14 cellular contexts compared by ENCODE assay signal in the genomic region with DNA sequence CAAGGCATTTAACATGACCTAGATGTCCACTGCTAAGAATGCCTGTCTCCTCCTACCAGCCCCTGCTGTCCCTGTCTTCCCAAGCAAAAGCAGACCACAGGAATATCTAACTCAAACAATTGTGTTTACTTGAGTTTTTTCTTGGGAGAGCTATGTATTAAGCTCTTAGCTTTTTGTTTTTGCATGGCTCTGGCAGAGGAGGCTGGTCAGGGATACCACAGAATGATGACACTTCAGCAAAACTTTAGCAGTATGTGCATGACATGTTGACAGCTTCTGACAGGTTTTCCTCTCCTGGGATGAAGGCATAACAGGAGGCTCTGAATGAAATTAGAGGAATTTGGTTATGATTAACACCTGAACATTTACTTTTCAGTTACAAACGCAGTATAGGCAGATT. TPM values are rescaled to one million over a fixed set of nuclear protein-coding genes. Genes with fewer than 3 reads are reported as not detected.
DNase-seq lines count a peak whose midpoint lies in the region; ATAC-seq, FAIRE-seq and TF ChIP-seq lines count a peak whose summit lies in the region.
"Had no signal": no experiment of that assay in that cellular context is flagged by ENCODE, and none has a peak within 500 bp of the region (broad histone marks: within the 10 kb centered on the region; RNA-seq: fewer than 3 reads in every experiment).

No MANE protein-coding gene starts in this region.

- H3K9ac ChIP-seq in Loucy (ENCODE audit: low read depth, low read length, poor library complexity, severe bottlenecking) (no peak overlapping the region), GM12878 (ENCODE audit: control insufficient read depth, insufficient read depth, low read length) (no peak overlapping the region; the same call in 1 of the 2 replicates), neuronal stem cell (ENCODE audit: low read depth, low read length, poor library complexity) (no peak overlapping the region)

- no peak overlapping the region for H2AK5ac ChIP-seq in neuronal stem cell (ENCODE audit: low read depth, low read length)

- H3K9me3 ChIP-seq in Loucy (ENCODE audit: insufficient read depth, low read depth, low read length), result no peaks in the 10 kb centered on the region
- H3K9me3 ChIP-seq in GM12878 (replicated peaks; ENCODE audit: control insufficient read depth, insufficient read depth, low read length), result no peaks in the 10 kb centered on the region
- no peaks in the 10 kb centered on the region for H3K9me3 ChIP-seq in neuronal stem cell (replicated peaks in 1 of 2; ENCODE audit: control insufficient read depth in 2 of 2, insufficient read depth in 1 of 2, low read depth in 1 of 2, low read length in 2 of 2)

- CTCF ChIA-PET in GM12878 (lab: Yijun Ruan, JAX), result interaction anchor here (0.6 to 3.7 kb wide), 15 partner anchors 7 to 219 kb away, joined by 3 to 33 read pairs (median 6); a partner anchor contains a TSS

- POLR2A ChIA-PET in GM12878 (lab: Charles Lee), result interaction anchor here (0.5 to 2.3 kb wide), 5 partner anchors 9 to 435 kb away, joined by 4 to 7 read pairs (median 5); a partner anchor contains a TSS
- POLR2A ChIA-PET in naive thymus-derived CD8-positive, alpha-beta T cell (lab: Charles Lee), result interaction anchor here (0.9 to 1.9 kb wide), 2 partner anchors 10 to 15 kb away, joined by 3 to 6 read pairs; no protein-coding TSS in a partner anchor

- DNase-seq in NCI-H2107 treated with DMSO at 0.1 percent for 48 hours (lab: John Stamatoyannopoulos, UW; ENCODE audit: unreplicated experiment) (peak; percentile 16), NCI-H2107 (lab: John Stamatoyannopoulos, UW) (no peak), GM12878 (ENCODE audit: low read depth, low spot score) (no peak), neuronal stem cell (ENCODE audit: low spot score) (no peak)
- DNase-seq in naive thymus-derived CD8-positive, alpha-beta T cell, result no peak
- DNase-seq: cerebellar nuclear complex, NCI-H345, small intestine had no signal

- RAD21 ChIA-PET in GM12878 (lab: Charles Lee; ENCODE audit: unreplicated experiment), result interaction anchor here (1.2 to 3.5 kb wide), 4 partner anchors 14 to 92 kb away, joined by 3 to 34 read pairs (median 4); a partner anchor contains a TSS

- no peak overlapping the region for H3K18ac ChIP-seq in neuronal stem cell (ENCODE audit: low read length)

- H2AFZ ChIP-seq in Loucy (ENCODE audit: low read length) (no peak overlapping the region), GM12878 (ENCODE audit: control insufficient read depth, low read depth, low read length) (no peak overlapping the region), neuronal stem cell (ENCODE audit: low read length) (no peak overlapping the region)

- H2BK15ac ChIP-seq in neuronal stem cell (ENCODE audit: low read length), result no peak overlapping the region

- no peak overlapping the region for H2BK5ac ChIP-seq in neuronal stem cell (ENCODE audit: low read length)

- H4K8ac ChIP-seq in neuronal stem cell (ENCODE audit: low read depth, low read length), result no peak overlapping the region

- no peak overlapping the region for H3K14ac ChIP-seq in neuronal stem cell (ENCODE audit: low read length)

- in situ Hi-C loops in GM12878 (cut with MboI), result no loop called here

- H3K9me2 ChIP-seq in Loucy (replicated peaks; ENCODE audit: low read depth, low read length), result no peaks in the 10 kb centered on the region

- peaks cover 34 to 94% (median 88%) of the 10 kb centered on the region in 4 donors for H3K4me1 Mint-ChIP-seq in naive thymus-derived CD8-positive, alpha-beta T cell

- no peak for ATAC-seq in GM12878
- no peak for ATAC-seq in naive thymus-derived CD8-positive, alpha-beta T cell
- no peak for ATAC-seq in HG03354 (IDR thresholded peaks at IDR 0.05; ENCODE audit: poor library complexity, severe bottlenecking, unreplicated experiment)
- ATAC-seq in HG03520 (IDR thresholded peaks at IDR 0.05; ENCODE audit: unreplicated experiment), result no peak

- no peak overlapping the region for H3K23ac ChIP-seq in neuronal stem cell (ENCODE audit: low read depth, low read length, poor library complexity)

- H3K79me2 ChIP-seq in Loucy (ENCODE audit: insufficient read depth, low read length) (peaks cover 100% of the 10 kb centered on the region), GM12878 (ENCODE audit: control insufficient read depth, insufficient read depth, low read length) (peaks cover 95% of the 10 kb centered on the region)

- H4K91ac ChIP-seq in neuronal stem cell (ENCODE audit: low read depth, low read length, poor library complexity), result no peak overlapping the region

- no peak for FAIRE-seq in GM12878 (lab: Jason Lieb, UNC)
- FAIRE-seq: RCC 7860, small intestine had no signal

- WGBS in GM12878 (ENCODE audit: insufficient coverage, insufficient replicate concordance, low lambda C conversion rate, missing lambda C conversion rate), result 71% methylated on average over 1 of the region's 1 CpG
- WGBS in neuronal stem cell (ENCODE audit: extremely low coverage in 2 of 2, insufficient read length in 2 of 2, insufficient replicate concordance in 1 of 2), 2 donors, result no CpG with 5 or more reads among the region's 1 CpG

- H3K4me1 ChIP-seq in Loucy (ENCODE audit: insufficient read depth, low read length, poor library complexity, severe bottlenecking), result peaks cover 54% of the 10 kb centered on the region
- peaks cover 38% of the 10 kb centered on the region for H3K4me1 ChIP-seq in GM12878 (ENCODE audit: control insufficient read depth, insufficient read depth, low read length)
- H3K4me1 ChIP-seq in neuronal stem cell (ENCODE audit: control insufficient read depth in 2 of 2, insufficient read depth in 1 of 2, low read depth in 1 of 2, low read length in 2 of 2), result peaks cover 2 to 5% of the 10 kb centered on the region in 2 donors

- SMC1A ChIA-PET in GM12878 (lab: Charles Lee; ENCODE audit: uncharacterized antibody, unreplicated experiment), result interaction anchor here (0.9 to 3.1 kb wide), 14 partner anchors 8 to 390 kb away, joined by 3 to 20 read pairs (median 4); no protein-coding TSS in a partner anchor

- peaks cover 2% of the 10 kb centered on the region for H3K79me1 ChIP-seq in neuronal stem cell (ENCODE audit: low read depth, low read length)

- peak overlapping the region in 7 of 10 donors; percentile 20 to 77 (median 49) for H3K27ac Mint-ChIP-seq in naive thymus-derived CD8-positive, alpha-beta T cell

- peak overlapping the region in 9 of 10 donors; percentile 19 to 58 (median 42) for H3K4me3 Mint-ChIP-seq in naive thymus-derived CD8-positive, alpha-beta T cell

- no peak for TF ChIP-seq RAD21 in GM12878 (IDR thresholded peaks at IDR 0.05; ENCODE audit: insufficient read depth, low read depth, low read length)

- no peaks in the 10 kb centered on the region for H3F3A ChIP-seq in Loucy (ENCODE audit: low read depth)

- H3K4me2 ChIP-seq in Loucy (ENCODE audit: low read depth, low read length, poor library complexity, severe bottlenecking), result peak overlapping the region; percentile 80
- peak overlapping the region; percentile 70 for H3K4me2 ChIP-seq in GM12878 (ENCODE audit: control insufficient read depth, insufficient read depth)
- no peak overlapping the region for H3K4me2 ChIP-seq in neuronal stem cell (ENCODE audit: insufficient read depth, low read length, poor library complexity, severe bottlenecking)

- no peak overlapping the region for H2BK12ac ChIP-seq in neuronal stem cell (ENCODE audit: low read length)

- no peak for TF ChIP-seq POLR2A in GM12878 (IDR thresholded peaks at IDR 0.05; ENCODE audit: low read depth, low read length)

- H3K36me3 Mint-ChIP-seq in naive thymus-derived CD8-positive, alpha-beta T cell, result peaks cover 0 to 69% (median 9%) of the 10 kb centered on the region in 3 donors

- TF ChIP-seq CTCF in Loucy (conservative IDR thresholded peaks at IDR 0.05; ENCODE audit: low read length), result no peak
- no peak for TF ChIP-seq CTCF in GM12878 (IDR thresholded peaks at IDR 0.05 in 2 of 3, conservative IDR thresholded peaks at IDR 0.05 in 1 of 3; ENCODE audit: control insufficient read depth in 2 of 3, extremely low read depth in 1 of 3, insufficient read depth in 1 of 3, low read depth in 3 of 3, low read length in 3 of 3)

- H3K4me3 ChIP-seq in Loucy (ENCODE audit: low read length, poor library complexity, severe bottlenecking) (peak overlapping the region; percentile 6), GM12878 (peak overlapping the region; percentile 37; the same call in 1 of the 2 replicates), neuronal stem cell (ENCODE audit: low read length in 2 of 2) (no peak overlapping the region)

- H4K20me1 ChIP-seq in Loucy (ENCODE audit: insufficient read depth, low read length, poor library complexity, severe bottlenecking) (peaks cover 97% of the 10 kb centered on the region), GM12878 (ENCODE audit: control insufficient read depth, insufficient read depth) (peaks cover 16% of the 10 kb centered on the region; the same call in 1 of the 2 replicates)

- no TSS peak for BruUV-seq in GM12878 (replicated peaks; lab: Mats Ljungman, UMichigan)

- H3K36me3 ChIP-seq in Loucy (ENCODE audit: insufficient read depth, low read length) (peaks cover 14% of the 10 kb centered on the region), GM12878 (ENCODE audit: control insufficient read depth in 2 of 2, insufficient read depth in 2 of 2, low read length in 1 of 2) (peaks cover 1 to 23% of the 10 kb centered on the region in 2 experiments; a peak in 3 of 4 replicates), neuronal stem cell (replicated peaks in 1 of 2; ENCODE audit: control insufficient read depth in 2 of 2, insufficient read depth in 2 of 2, low read length in 2 of 2) (peaks cover 4 to 87% of the 10 kb centered on the region in 2 donors)

- intact Hi-C loops in GM12878 (cut with micrococcal nuclease; ENCODE audit: unreplicated experiment), result no loop called here

- H3K27me3 Mint-ChIP-seq in naive thymus-derived CD8-positive, alpha-beta T cell, result no peaks in the 10 kb centered on the region

- H3K4ac ChIP-seq in neuronal stem cell (ENCODE audit: low read length), result no peak overlapping the region

- H3K27me3 ChIP-seq in Loucy (ENCODE audit: insufficient read depth, low read length, poor library complexity, severe bottlenecking) (no peaks in the 10 kb centered on the region), GM12878 (replicated peaks in 1 of 2; ENCODE audit: control insufficient read depth in 2 of 2, insufficient read depth in 2 of 2, low read length in 1 of 2) (no peaks in the 10 kb centered on the region), neuronal stem cell (ENCODE audit: control insufficient read depth in 3 of 3, insufficient read depth in 3 of 3, low read depth in 1 of 3, low read length in 3 of 3) (no peaks in the 10 kb centered on the region)

- H3K27ac ChIP-seq in GM12878 (ENCODE audit: control insufficient read depth, insufficient read depth) (no peak overlapping the region), neuronal stem cell (replicated peaks; ENCODE audit: low read length) (no peak overlapping the region)
- H3K27ac ChIP-seq: 22Rv1, HL-60 had no signal

- no peak for TF ChIP-seq EP300 in GM12878 (IDR thresholded peaks at IDR 0.05; ENCODE audit: borderline replicate concordance in 1 of 2, control insufficient read depth in 1 of 2, low read depth in 2 of 2, low read length in 2 of 2)

- H3K9me3 Mint-ChIP-seq in naive thymus-derived CD8-positive, alpha-beta T cell, result no peaks in the 10 kb centered on the region

- no peak overlapping the region for H2BK120ac ChIP-seq in neuronal stem cell (ENCODE audit: low read depth, low read length)

RNA-seq across cellular contexts. Expression of a gene that starts 6.9 kb away (rescaled TPM):
- total RNA-seq in GM12878 (2013; cell fraction: nucleolus; rRNA removed), result 355 and 369 TPM in 2 replicates
- total RNA-seq in GM12878 (2014; rRNA removed) (231 and 268 TPM in 2 replicates), GM12878 (2014; rRNA removed; fragmentation: Illumina TruSeq; extraction: Trizol) (221 and 224 TPM in 2 replicates), GM12878 (2021) (302 and 306 TPM in 2 replicates)
- polyA plus RNA-seq in GM12878 (2011; ENCODE audit: low read depth), result 226 TPM
- polyA plus RNA-seq in GM12878 (2011; rRNA removed) (505 and 603 TPM in 2 replicates), GM12878 (2014; fragmentation: Illumina TruSeq; extraction: Trizol) (308 and 371 TPM in 2 replicates), GM12878 (2014; fragmentation: Nextera tagmentation; extraction: Ambion mirVana) (1,000 to 10,000 TPM in 1 of 2 experiments, 100 to 1,000 TPM in 1; 853 to 1,192 TPM), GM12878 (2014; rRNA removed) (220 and 242 TPM in 2 replicates), GM12878 (2016; fragmentation: Nextera tagmentation; extraction: Ambion mirVana) (100 to 1,000 TPM; 451 to 455 TPM)
- polyA plus RNA-seq in GM12878 (2011; cell fraction: cytosol; rRNA removed), result 335 and 461 TPM in 2 replicates
- polyA plus RNA-seq in GM12878 (2011; cell fraction: nucleus; rRNA removed), result 251 and 330 TPM in 2 replicates
- polyA plus RNA-seq in GM12878 (2012), result 221 and 351 TPM in 2 replicates
- 237 and 279 TPM in 2 replicates for polyA minus RNA-seq in GM12878 (2011; rRNA and poly(A)+ RNA removed)
- 82.2 and 95.7 TPM in 2 replicates for polyA minus RNA-seq in GM12878 (2011; cell fraction: cytosol; rRNA and poly(A)+ RNA removed)
- 65.3 and 85.8 TPM in 2 replicates for polyA minus RNA-seq in GM12878 (2011; cell fraction: nucleus; rRNA and poly(A)+ RNA removed)
- 100 to 1,000 TPM; 380 to 412 TPM for total RNA-seq in naive thymus-derived CD8-positive, alpha-beta T cell
- 1,000 to 10,000 TPM in 1 of 3 donors, 100 to 1,000 TPM in 2; 817 to 1,126 (median 845) TPM for polyA plus RNA-seq in naive thymus-derived CD8-positive, alpha-beta T cell
- polyA plus RNA-seq in neuronal stem cell (2013, experiment 1 of 2), result 322 TPM
- polyA plus RNA-seq in neuronal stem cell (2013, experiment 2 of 2), result 335 TPM

RNA-seq across cellular contexts. Expression of a gene that starts 41.1 kb away (rescaled TPM):
- total RNA-seq in GM12878 (2013; cell fraction: nucleolus; rRNA removed), result 182 and 205 TPM in 2 replicates
- total RNA-seq in GM12878 (2014; rRNA removed), result 44.1 and 46.8 TPM in 2 replicates
- 29.1 and 29.2 TPM in 2 replicates for total RNA-seq in GM12878 (2014; rRNA removed; fragmentation: Illumina TruSeq; extraction: Trizol)
- 60.5 and 64.9 TPM in 2 replicates for total RNA-seq in GM12878 (2021)
- 19.3 TPM for polyA plus RNA-seq in GM12878 (2011; ENCODE audit: low read depth)
- polyA plus RNA-seq in GM12878 (2011; rRNA removed), result 40.6 and 47.6 TPM in 2 replicates
- 40.6 and 44.7 TPM in 2 replicates for polyA plus RNA-seq in GM12878 (2011; cell fraction: cytosol; rRNA removed)
- polyA plus RNA-seq in GM12878 (2011; cell fraction: nucleus; rRNA removed), result 131 and 157 TPM in 2 replicates
- polyA plus RNA-seq in GM12878 (2012), result 33.5 and 36.8 TPM in 2 replicates
- 35.3 and 40.6 TPM in 2 replicates for polyA plus RNA-seq in GM12878 (2014; fragmentation: Illumina TruSeq; extraction: Trizol)
- 1 to 10 TPM; 3.0 to 5.3 TPM for polyA plus RNA-seq in GM12878 (2014; fragmentation: Nextera tagmentation; extraction: Ambion mirVana)
- 32.6 and 35.0 TPM in 2 replicates for polyA plus RNA-seq in GM12878 (2014; rRNA removed)
- 10 to 100 TPM; 15.1 to 15.7 TPM for polyA plus RNA-seq in GM12878 (2016; fragmentation: Nextera tagmentation; extraction: Ambion mirVana)
- polyA minus RNA-seq in GM12878 (2011; rRNA and poly(A)+ RNA removed), result 105 and 132 TPM in 2 replicates
- 41.7 and 48.0 TPM in 2 replicates for polyA minus RNA-seq in GM12878 (2011; cell fraction: cytosol; rRNA and poly(A)+ RNA removed)
- polyA minus RNA-seq in GM12878 (2011; cell fraction: nucleus; rRNA and poly(A)+ RNA removed), result 46.2 and 54.0 TPM in 2 replicates
- total RNA-seq in naive thymus-derived CD8-positive, alpha-beta T cell, result 10 to 100 TPM; 34.4 to 36.5 TPM
- 10 to 100 TPM in 1 of 3 donors, 1 to 10 TPM in 2; 7.6 to 12.1 (median 8.4) TPM for polyA plus RNA-seq in naive thymus-derived CD8-positive, alpha-beta T cell
- 8.2 TPM for polyA plus RNA-seq in neuronal stem cell (2013, experiment 1 of 2)
- polyA plus RNA-seq in neuronal stem cell (2013, experiment 2 of 2), result 8.1 TPM

Comparison
In these comparisons a context has a peak if more than half of its experiments do, and no peak if none do; other contexts are left out.
1. H3K4me3 ChIP-seq: peak in Loucy (single experiment) and GM12878 (single experiment); none in neuronal stem cell (0 of 2).